ENCODE assay signal across 19 cellular contexts in genomic region chr13:21734961-21735360, GRCh38.
A peak's percentile ranks its signal among the peaks of the same experiment; 100 is the strongest.
DNase-seq lines count a peak whose midpoint lies in the region; ATAC-seq, FAIRE-seq and TF ChIP-seq lines count a peak whose summit lies in the region.
"Had no signal": no experiment of that assay in that cellular context is flagged by ENCODE, and none has a peak within 500 bp of the region (broad histone marks: within the 10 kb centered on the region; RNA-seq: fewer than 3 reads in every experiment).

No MANE protein-coding gene starts in this region.

- H3K4me3 ChIP-seq in Peyer's patch (no peak overlapping the region), lung (no peak overlapping the region), pancreas (no peak overlapping the region)
- H3K4me3 ChIP-seq: A549 had no signal

- H3K27me3 ChIP-seq in Peyer's patch: no peaks in the 10 kb centered on the region
- H3K27me3 ChIP-seq in lung (ENCODE audit: control insufficient read depth, insufficient read depth): no peaks in the 10 kb centered on the region
- no peaks in the 10 kb centered on the region for H3K27me3 ChIP-seq in pancreas
- H3K27me3 ChIP-seq: BLaER1 treated with 17β-estradiol and CSF1 and Interleukin-3, amounts not matched to agents 10 nM and 100 nM had no signal

- DNase-seq in Peyer's patch: peak in 2 of 3 donors; percentile 55 to 69
- DNase-seq in lung (ENCODE audit: low spot score): peak; percentile 13
- peak; percentile 5 for DNase-seq in ureter (ENCODE audit: low spot score)
- no peak for DNase-seq in cortex of kidney (lab: John Stamatoyannopoulos, UW)
- no peak for DNase-seq in pancreas
- DNase-seq: AML-193; CD4-positive, alpha-beta T cell; CD8-positive, alpha-beta memory T cell; COR-L47; DMS79 treated with DMSO at 0.1 percent for 48 hours; GF-D8 had no signal

- H3K27ac ChIP-seq in Peyer's patch (no peak overlapping the region), lung (ENCODE audit: low read depth in 1 of 2, low read length in 1 of 2) (no peak overlapping the region), pancreas (no peak overlapping the region)
- H3K27ac ChIP-seq: 22Rv1, A549, C4-2B had no signal

- ATAC-seq in lung (ENCODE audit: insufficient read depth, low FRiP score) (no peak), pancreas (no peak)
- ATAC-seq: A549 had no signal

- no peak for FAIRE-seq in pancreas (lab: Jason Lieb, UNC)
- FAIRE-seq: A549, D721Med, G401.6, GM12891, GM19239 had no signal

- H3K4me1 ChIP-seq in Peyer's patch (peaks cover 0 to 16% (median 0%) of the 10 kb centered on the region in 4 donors), lung (ENCODE audit: control insufficient read depth in 2 of 2, insufficient read depth in 2 of 2, low read length in 2 of 2) (no peaks in the 10 kb centered on the region), pancreas (no peaks in the 10 kb centered on the region)
- H3K4me1 ChIP-seq: A549 had no signal

- H3K36me3 ChIP-seq in Peyer's patch (no peaks in the 10 kb centered on the region), lung (ENCODE audit: control insufficient read depth in 2 of 2, insufficient read depth in 2 of 2, low read length in 2 of 2) (no peaks in the 10 kb centered on the region), pancreas (no peaks in the 10 kb centered on the region)
- H3K36me3 ChIP-seq: BLaER1 treated with 17β-estradiol and CSF1 and Interleukin-3, amounts not matched to agents 10 nM and 100 nM had no signal

- 92 to 96% methylated on average over 7 of the region's 7 CpGs for WGBS in lung, 2 donors
- WGBS in pancreas, 2 donors: 79 to 86% methylated on average over 7 of the region's 7 CpGs

- intact Hi-C loops in pancreas (cut with DNase I): no loop called here

- TF ChIP-seq POLR2A in Peyer's patch (IDR thresholded peaks at IDR 0.05): no peak

- H3K9me3 ChIP-seq in Peyer's patch: no peaks in the 10 kb centered on the region
- H3K9me3 ChIP-seq in lung (ENCODE audit: control insufficient read depth in 2 of 2, insufficient read depth in 1 of 2, low read length in 1 of 2): peaks cover 0 to 3% of the 10 kb centered on the region in 2 donors
- H3K9me3 ChIP-seq in pancreas: no peaks in the 10 kb centered on the region
- H3K9me3 ChIP-seq: A549 had no signal

- TF ChIP-seq CTCF in Peyer's patch (IDR thresholded peaks at IDR 0.05): no peak
- no peak for TF ChIP-seq CTCF in lung (IDR thresholded peaks at IDR 0.05; ENCODE audit: control extremely low read depth, extremely low read depth)
- no peak for TF ChIP-seq CTCF in pancreas (IDR thresholded peaks at IDR 0.05)

Comparison
In these comparisons a context has a peak if more than half of its experiments do, and no peak if none do; other contexts are left out.
1. DNase-seq: peak in Peyer's patch (2 of 3), lung (single experiment) and ureter (single experiment); none in cortex of kidney (single experiment) and pancreas (0 of 6).